In the genomic region with DNA sequence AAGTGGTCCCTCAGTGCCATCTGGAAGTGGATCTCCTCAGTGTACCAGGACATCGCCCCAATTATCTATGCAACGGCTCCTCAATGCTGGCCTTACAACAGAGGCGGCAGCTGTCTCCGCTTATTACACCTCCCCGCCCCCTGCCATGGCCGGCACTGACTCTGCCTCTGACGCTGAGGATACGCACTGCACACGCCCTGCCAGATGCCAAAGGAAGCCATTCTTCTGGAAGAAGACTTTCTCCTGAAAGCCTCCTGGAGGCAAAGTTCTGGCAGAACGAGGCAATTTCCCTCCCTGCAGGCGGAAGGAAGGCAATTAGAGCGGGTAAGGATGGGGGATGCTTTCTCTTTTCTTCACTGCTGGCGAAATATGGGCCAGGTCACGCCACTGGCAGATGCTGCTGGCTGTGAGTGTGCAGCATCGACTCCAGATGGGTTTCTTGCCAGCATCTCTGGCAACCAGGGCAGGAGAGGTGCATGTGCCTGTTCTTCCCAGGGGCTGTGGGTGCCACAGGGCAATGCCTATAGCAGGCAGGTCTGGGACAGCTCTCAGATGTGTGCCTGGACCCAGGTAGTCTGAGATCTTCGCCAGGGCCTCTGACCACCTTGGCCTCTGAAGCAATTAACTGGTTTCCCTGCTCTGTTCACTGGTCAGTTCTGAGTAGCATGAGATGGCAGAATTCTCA, we compare ENCODE assay signal across 13 cellular contexts.
DNase-seq lines count a peak whose midpoint lies in the region; TF ChIP-seq lines count a peak whose summit lies in the region.
"Had no signal": no experiment of that assay in that cellular context is flagged by ENCODE, and none has a peak within 500 bp of the region (broad histone marks: within the 10 kb centered on the region; RNA-seq: fewer than 3 reads in every experiment).

No MANE protein-coding gene starts in this region.

- intact Hi-C loops in MCF 10A (cut with micrococcal nuclease): no loop called here
- intact Hi-C loops in breast epithelium (cut with DNase I; ENCODE audit: low total_unique reads): no loop called here
- intact Hi-C loops in tibial artery (cut with DNase I; ENCODE audit: low total_unique reads): no loop called here

- TSS peak; percentile 57 for BruUV-seq in MCF 10A (replicated peaks; lab: Mats Ljungman, UMichigan)

- H3K4me3 ChIP-seq in breast epithelium (no peak overlapping the region), tibial artery (no peak overlapping the region)

- no peak overlapping the region for H3K27ac Mint-ChIP-seq in MCF 10A (ENCODE audit: low read depth, unreplicated experiment)
- H3K27ac Mint-ChIP-seq in mesothelial cell of epicardium: no peak overlapping the region
- H3K27ac Mint-ChIP-seq: type B pancreatic cell had no signal

- H3K36me3 ChIP-seq in breast epithelium: no peaks in the 10 kb centered on the region
- H3K36me3 ChIP-seq in tibial artery: no peaks in the 10 kb centered on the region

- TF ChIP-seq POLR2A in breast epithelium (IDR thresholded peaks at IDR 0.05): no peak

- H3K4me3 Mint-ChIP-seq in MCF 10A (ENCODE audit: unreplicated experiment): no peak overlapping the region
- H3K4me3 Mint-ChIP-seq in mesothelial cell of epicardium: no peak overlapping the region
- H3K4me3 Mint-ChIP-seq: type B pancreatic cell had no signal

- TF ChIP-seq CTCF in MCF 10A (IDR thresholded peaks at IDR 0.05; ENCODE audit: unreplicated experiment): no peak
- TF ChIP-seq CTCF in breast epithelium (IDR thresholded peaks at IDR 0.05): no peak
- no peak for TF ChIP-seq CTCF in mesothelial cell of epicardium (IDR thresholded peaks at IDR 0.05; ENCODE audit: unreplicated experiment)
- TF ChIP-seq CTCF in tibial artery (IDR thresholded peaks at IDR 0.05): no peak

- H3K27me3 ChIP-seq in breast epithelium: no peaks in the 10 kb centered on the region
- H3K27me3 ChIP-seq in tibial artery: no peaks in the 10 kb centered on the region

- CTCF ChIA-PET in MCF 10A (lab: Yijun Ruan, JAX): interaction anchor here (1.3 kb wide), 1 partner anchor 17 kb away, joined by 5 read pairs; no protein-coding TSS in a partner anchor

- H3K9me3 ChIP-seq in breast epithelium: no peaks in the 10 kb centered on the region
- H3K9me3 ChIP-seq in tibial artery: peaks cover 0 to 5% (median 0%) of the 10 kb centered on the region in 3 donors

- H3K4me1 ChIP-seq in breast epithelium (no peaks in the 10 kb centered on the region), tibial artery (no peaks in the 10 kb centered on the region)

- H3K27me3 Mint-ChIP-seq in MCF 10A (ENCODE audit: insufficient read depth, unreplicated experiment) (peaks cover 29% of the 10 kb centered on the region), mesothelial cell of epicardium (ENCODE audit: low read depth) (peaks cover 45% of the 10 kb centered on the region)

- H3K4me1 Mint-ChIP-seq in MCF 10A (ENCODE audit: insufficient read depth, unreplicated experiment): no peaks in the 10 kb centered on the region
- H3K4me1 Mint-ChIP-seq in mesothelial cell of epicardium: no peaks in the 10 kb centered on the region

- DNase-seq in MCF 10A (ENCODE audit: unreplicated experiment) (no peak), breast epithelium (ENCODE audit: low spot score in 2 of 2) (no peak), NCI-H2171 (lab: John Stamatoyannopoulos, UW) (peak; percentile 72), substantia nigra (lab: John Stamatoyannopoulos, UW) (peak in 19 of 49 donors; percentile 1 to 52 (median 28)), mesothelial cell of epicardium (ENCODE audit: low spot score in 2 of 2, unreplicated experiment in 2 of 2) (no peak), tibial artery (no peak), DMS79 (lab: John Stamatoyannopoulos, UW) (no peak)
- DNase-seq: ACHN; activated naive CD4-positive, alpha-beta T cell treated with Interleukin-2 at 50 U/mL for 16 hours; mesendoderm had no signal

- no peak overlapping the region for H3K27ac ChIP-seq in breast epithelium
- peak overlapping the region; percentile 19 for H3K27ac ChIP-seq in cingulate gyrus (ENCODE audit: low read depth, low read length)
- peak overlapping the region; percentile 39 for H3K27ac ChIP-seq in substantia nigra (ENCODE audit: low read depth, low read length, poor library complexity, severe bottlenecking)
- H3K27ac ChIP-seq in tibial artery: no peak overlapping the region
- H3K27ac ChIP-seq: epithelial cell of prostate had no signal

- POLR2A ChIA-PET in MCF 10A (lab: Yijun Ruan, JAX): interaction anchor here (0.6 kb wide), 1 partner anchor 48 kb away, joined by 3 read pairs; no protein-coding TSS in a partner anchor

- no peaks in the 10 kb centered on the region for H3K9me3 Mint-ChIP-seq in MCF 10A (ENCODE audit: unreplicated experiment)
- H3K9me3 Mint-ChIP-seq in mesothelial cell of epicardium: peaks cover 6% of the 10 kb centered on the region
- H3K9me3 Mint-ChIP-seq: type B pancreatic cell had no signal

- H3K36me3 Mint-ChIP-seq in MCF 10A (ENCODE audit: insufficient read depth, unreplicated experiment): peaks cover 5% of the 10 kb centered on the region
- no peaks in the 10 kb centered on the region for H3K36me3 Mint-ChIP-seq in mesothelial cell of epicardium
- H3K36me3 Mint-ChIP-seq: type B pancreatic cell had no signal

Comparison
In these comparisons a context has a peak if more than half of its experiments do, and no peak if none do; other contexts are left out.
1. H3K27ac ChIP-seq: peak in cingulate gyrus (single experiment) and substantia nigra (single experiment); none in breast epithelium (0 of 2) and tibial artery (0 of 2).